In genomic region chr10:113967096-113967495, GRCh38 we compare ENCODE assay signal across 22 cellular contexts.
DNase-seq lines count a peak whose midpoint lies in the region; ATAC-seq, FAIRE-seq and TF ChIP-seq lines count a peak whose summit lies in the region.
"Had no signal": no experiment of that assay in that cellular context is flagged by ENCODE, and none has a peak within 500 bp of the region (broad histone marks: within the 10 kb centered on the region; RNA-seq: fewer than 3 reads in every experiment).

No MANE protein-coding gene starts in this region.

- no peaks in the 10 kb centered on the region for H4K20me1 ChIP-seq in Loucy (ENCODE audit: insufficient read depth, low read length, poor library complexity, severe bottlenecking)

- no peaks in the 10 kb centered on the region for H3K79me2 ChIP-seq in Loucy (ENCODE audit: insufficient read depth, low read length)

- FAIRE-seq in D721Med (lab: Jason Lieb, UNC), result no peak
- FAIRE-seq: H1, urothelium cell line had no signal

- H3F3A ChIP-seq in Loucy (ENCODE audit: low read depth), result peaks cover 5% of the 10 kb centered on the region

- no peaks in the 10 kb centered on the region for H3K9me2 ChIP-seq in Loucy (replicated peaks; ENCODE audit: low read depth, low read length)

- intact Hi-C loops in left cardiac atrium (cut with DNase I), result no loop called here

- H3K36me3 ChIP-seq in right atrium auricular region (no peaks in the 10 kb centered on the region), Loucy (ENCODE audit: insufficient read depth, low read length) (no peaks in the 10 kb centered on the region)
- H3K36me3 ChIP-seq: left lung had no signal

- H3K4me1 ChIP-seq in right atrium auricular region (no peaks in the 10 kb centered on the region), Loucy (ENCODE audit: insufficient read depth, low read length, poor library complexity, severe bottlenecking) (peaks cover 69% of the 10 kb centered on the region)
- H3K4me1 ChIP-seq: testis had no signal

- TF ChIP-seq CTCF in right atrium auricular region (IDR thresholded peaks at IDR 0.05) (no peak), Loucy (conservative IDR thresholded peaks at IDR 0.05; ENCODE audit: low read length) (no peak), D721Med (IDR thresholded peaks at IDR 0.05; ENCODE audit: insufficient read depth, missing control alignments) (no peak)

- H3K9ac ChIP-seq in Loucy (ENCODE audit: low read depth, low read length, poor library complexity, severe bottlenecking), result no peak overlapping the region

- ATAC-seq in left cardiac atrium (no peak), HG02870 (IDR thresholded peaks at IDR 0.05; ENCODE audit: unreplicated experiment) (peak; percentile 73), HG02759 (IDR thresholded peaks at IDR 0.05; ENCODE audit: unreplicated experiment) (no peak)
- ATAC-seq: activated T-helper 17 cell treated with anti-CD3 and anti-CD28 coated beads, Interleukin-2, amount 50 U/mL, for 72 hours; left lung had no signal

- peak overlapping the region; percentile 35 for H2AFZ ChIP-seq in Loucy (ENCODE audit: low read length)

- DNase-seq in right atrium auricular region (ENCODE audit: low spot score) (peak; percentile 9), left cardiac atrium (no peak), activated T-cell treated with anti-CD3 and anti-CD28 coated beads for 4 hours (no peak), HT-29 (ENCODE audit: low spot score) (no peak), D721Med (ENCODE audit: insufficient read length, low spot score) (no peak)
- DNase-seq: activated CD4-positive, alpha-beta memory T cell treated with anti-CD3 and anti-CD28 coated beads for 36 hours; activated CD8-positive, alpha-beta memory T cell treated with anti-CD3 and anti-CD28 coated beads, Interleukin-2, amount 50 U/mL, for 48 hours; CD4-positive, CD25-positive, alpha-beta regulatory T cell; EL; left lung; NCI-H2029; NCI-H526; stimulated activated naive CD4-positive, alpha-beta T cell treated with Interleukin-2 at 50 U/mL for 16 hours; testis had no signal

- no peak overlapping the region for H3K4me2 ChIP-seq in Loucy (ENCODE audit: low read depth, low read length, poor library complexity, severe bottlenecking)

- H3K4me3 ChIP-seq in right atrium auricular region (no peak overlapping the region), Loucy (ENCODE audit: low read length, poor library complexity, severe bottlenecking) (no peak overlapping the region)
- H3K4me3 ChIP-seq: left lung, SK-N-MC, testis had no signal

- H3K9me3 ChIP-seq in right atrium auricular region (no peaks in the 10 kb centered on the region), Loucy (ENCODE audit: insufficient read depth, low read depth, low read length) (no peaks in the 10 kb centered on the region; the same call in 1 of the 2 replicates)
- H3K9me3 ChIP-seq: testis had no signal

- H3K27me3 ChIP-seq in right atrium auricular region (no peaks in the 10 kb centered on the region), Loucy (ENCODE audit: insufficient read depth, low read length, poor library complexity, severe bottlenecking) (no peaks in the 10 kb centered on the region)
- H3K27me3 ChIP-seq: left lung, testis had no signal

- no peak overlapping the region for H3K27ac ChIP-seq in right atrium auricular region
- H3K27ac ChIP-seq: left lung, RWPE1, SK-N-MC, testis had no signal
